ENCODE assay signal across 19 cellular contexts in the genomic region with DNA sequence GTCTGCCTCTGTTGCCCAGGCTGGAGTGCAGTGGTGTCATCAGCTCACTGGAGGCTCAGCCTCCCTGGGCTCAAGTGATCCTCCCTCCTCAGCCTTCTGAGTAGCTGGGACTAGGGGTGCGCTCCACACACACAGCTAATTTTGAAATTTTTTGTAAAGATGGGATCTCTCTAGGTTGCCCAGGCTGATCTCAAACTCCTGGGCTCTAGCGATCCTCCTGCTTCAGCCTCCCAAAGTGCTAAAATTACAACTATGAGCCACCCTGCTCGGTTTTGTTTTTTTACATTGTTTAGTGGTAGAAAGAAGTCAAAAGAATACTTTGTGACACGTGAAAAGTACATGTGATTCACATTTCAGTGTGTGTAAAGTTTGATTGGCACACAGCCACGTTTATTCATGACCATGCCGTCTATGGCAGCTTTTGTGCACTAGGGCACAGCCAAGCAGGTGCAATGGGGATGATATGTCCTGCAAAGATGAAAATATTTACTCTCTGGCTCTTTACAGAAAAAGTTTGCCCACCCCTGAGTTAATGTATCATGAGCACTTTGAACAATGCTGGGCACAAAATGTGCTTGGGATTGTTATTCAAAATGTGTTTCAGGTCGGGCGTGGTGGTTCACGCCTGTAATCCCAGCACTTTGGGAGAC. TPM values are rescaled to one million over a fixed set of nuclear protein-coding genes. Genes with fewer than 3 reads are reported as not detected.
DNase-seq lines count a peak whose midpoint lies in the region; ATAC-seq, FAIRE-seq and TF ChIP-seq lines count a peak whose summit lies in the region.
"Had no signal": no experiment of that assay in that cellular context is flagged by ENCODE, and none has a peak within 500 bp of the region (broad histone marks: within the 10 kb centered on the region; RNA-seq: fewer than 3 reads in every experiment).

No MANE protein-coding gene starts in this region.

- intact Hi-C loops in MCF 10A (cut with micrococcal nuclease) = no loop called here
- intact Hi-C loops in breast epithelium (cut with DNase I; ENCODE audit: low total_unique reads) = no loop called here
- intact Hi-C loops in vagina (cut with DNase I) = no loop called here

- TF ChIP-seq CTCF in MCF 10A (IDR thresholded peaks at IDR 0.05; ENCODE audit: unreplicated experiment) = no peak
- no peak for TF ChIP-seq CTCF in breast epithelium (IDR thresholded peaks at IDR 0.05)
- no peak for TF ChIP-seq CTCF in bronchial epithelial cell (IDR thresholded peaks at IDR 0.05; ENCODE audit: insufficient read depth, low read length, severe bottlenecking)
- TF ChIP-seq CTCF in vagina (IDR thresholded peaks at IDR 0.05) = no peak

- H3K4me3 Mint-ChIP-seq in MCF 10A (ENCODE audit: unreplicated experiment) = no peak overlapping the region
- H3K4me3 Mint-ChIP-seq: activated CD8-positive, alpha-beta memory T cell treated with anti-CD3 and anti-CD28 coated beads, Interleukin-2, amount 10 ng/mL, durations not matched to agents 7 days and 5 days; activated naive CD4-positive, alpha-beta T cell treated with anti-CD3 and anti-CD28 coated beads, Interleukin-2, amount 10 ng/mL, durations not matched to agents 7 days and 5 days; neural progenitor cell; WTC11 had no signal

- H3K4me1 Mint-ChIP-seq in MCF 10A (ENCODE audit: insufficient read depth, unreplicated experiment) = peaks cover 11% of the 10 kb centered on the region
- H3K4me1 Mint-ChIP-seq: activated CD8-positive, alpha-beta memory T cell treated with anti-CD3 and anti-CD28 coated beads, Interleukin-2, amount 10 ng/mL, durations not matched to agents 7 days and 5 days; activated naive CD4-positive, alpha-beta T cell treated with anti-CD3 and anti-CD28 coated beads, Interleukin-2, amount 10 ng/mL, durations not matched to agents 7 days and 5 days; neural progenitor cell; WTC11 had no signal

- CTCF ChIA-PET in MCF 10A (lab: Yijun Ruan, JAX) = no interaction called here

- no TSS peak for BruUV-seq in MCF 10A (replicated peaks; lab: Mats Ljungman, UMichigan)

- H3K27me3 Mint-ChIP-seq in MCF 10A (ENCODE audit: insufficient read depth, unreplicated experiment) = no peaks in the 10 kb centered on the region
- H3K27me3 Mint-ChIP-seq: activated CD8-positive, alpha-beta memory T cell treated with anti-CD3 and anti-CD28 coated beads, Interleukin-2, amount 10 ng/mL, durations not matched to agents 7 days and 5 days had no signal

- H3K27ac Mint-ChIP-seq in MCF 10A (ENCODE audit: low read depth, unreplicated experiment) = peak overlapping the region; percentile 74
- H3K27ac Mint-ChIP-seq: activated CD8-positive, alpha-beta memory T cell treated with anti-CD3 and anti-CD28 coated beads, Interleukin-2, amount 10 ng/mL, durations not matched to agents 7 days and 5 days; activated naive CD4-positive, alpha-beta T cell treated with anti-CD3 and anti-CD28 coated beads, Interleukin-2, amount 10 ng/mL, durations not matched to agents 7 days and 5 days; neural progenitor cell; WTC11 had no signal

- peak; percentile 62 for ATAC-seq in left lobe of liver
- ATAC-seq in stimulated activated naive CD8-positive, alpha-beta T cell treated with anti-CD3 and anti-CD28 coated beads, Interleukin-15, Interleukin-2, amounts not matched to agents 100 U/mL and 50 U/mL, for 24 hours = no peak
- ATAC-seq: activated CD8-positive, alpha-beta memory T cell treated with anti-CD3 and anti-CD28 coated beads, Interleukin-2, amount 10 ng/mL, durations not matched to agents 7 days and 5 days; WTC11 had no signal

- H3K27me3 ChIP-seq in breast epithelium (no peaks in the 10 kb centered on the region), bronchial epithelial cell (ENCODE audit: control insufficient read depth, insufficient read depth, low read length) (peaks cover 3% of the 10 kb centered on the region), vagina (no peaks in the 10 kb centered on the region), H7 (ENCODE audit: control insufficient read depth, insufficient read depth, low read length) (peaks cover 12% of the 10 kb centered on the region)

- H3K4me1 ChIP-seq in breast epithelium (peaks cover 8 to 22% of the 10 kb centered on the region in 2 donors), vagina (peaks cover 31% of the 10 kb centered on the region)
- H3K4me1 ChIP-seq: neural progenitor cell had no signal

- POLR2A ChIA-PET in MCF 10A (lab: Yijun Ruan, JAX) = interaction anchor here (0.7 to 2.0 kb wide), 5 partner anchors 10 to 275 kb away, joined by 3 to 8 read pairs (median 5); no protein-coding TSS in a partner anchor

- TF ChIP-seq POLR2A in breast epithelium (IDR thresholded peaks at IDR 0.05) = no peak
- TF ChIP-seq POLR2A in vagina (IDR thresholded peaks at IDR 0.05) = no peak

- DNase-seq in MCF 10A (ENCODE audit: unreplicated experiment) (peak; percentile 79), breast epithelium (ENCODE audit: low spot score in 2 of 2) (no peak), bronchial epithelial cell (ENCODE audit: low read depth) (peak; percentile 62), left lobe of liver (ENCODE audit: low spot score) (peak; percentile 85), vagina (ENCODE audit: extremely low spot score in 2 of 2) (no peak), H7 (no peak), RKO (ENCODE audit: low spot score) (no peak)
- no peak for DNase-seq in stimulated activated naive CD8-positive, alpha-beta T cell treated with anti-CD3 and anti-CD28 coated beads, Interleukin-15, Interleukin-2, amounts not matched to agents 100 U/mL and 50 U/mL, for 24 hours
- DNase-seq: activated CD8-positive, alpha-beta memory T cell treated with anti-CD3 and anti-CD28 coated beads, Interleukin-2, amount 10 ng/mL, durations not matched to agents 7 days and 5 days; activated naive CD4-positive, alpha-beta T cell treated with anti-CD3 and anti-CD28 coated beads, Interleukin-2, amount 10 ng/mL, durations not matched to agents 7 days and 5 days; GOT3; hippocampal formation; mammary epithelial cell; NCI-H1930; SW 1271 had no signal

- H3K9me3 ChIP-seq in breast epithelium = peaks cover 0 to 7% of the 10 kb centered on the region in 2 donors
- H3K9me3 ChIP-seq in vagina = no peaks in the 10 kb centered on the region

- H3K4me3 ChIP-seq in breast epithelium = no peak overlapping the region
- H3K4me3 ChIP-seq in bronchial epithelial cell (ENCODE audit: low read depth, low read length) = no peak overlapping the region
- H3K4me3 ChIP-seq in vagina = no peak overlapping the region
- no peak overlapping the region for H3K4me3 ChIP-seq in H7 (ENCODE audit: insufficient read depth, low read depth, low read length)
- H3K4me3 ChIP-seq: cardiac muscle cell, neural progenitor cell had no signal

- no peaks in the 10 kb centered on the region for H3K36me3 Mint-ChIP-seq in MCF 10A (ENCODE audit: insufficient read depth, unreplicated experiment)
- H3K36me3 Mint-ChIP-seq: activated CD8-positive, alpha-beta memory T cell treated with anti-CD3 and anti-CD28 coated beads, Interleukin-2, amount 10 ng/mL, durations not matched to agents 7 days and 5 days; activated naive CD4-positive, alpha-beta T cell treated with anti-CD3 and anti-CD28 coated beads, Interleukin-2, amount 10 ng/mL, durations not matched to agents 7 days and 5 days; neural progenitor cell; WTC11 had no signal

- no peak for FAIRE-seq in bronchial epithelial cell (lab: Jason Lieb, UNC)

- no peak overlapping the region for H3K27ac ChIP-seq in breast epithelium
- peak overlapping the region; percentile 21 for H3K27ac ChIP-seq in vagina
- H3K27ac ChIP-seq: cardiac muscle cell, KMS-11, neural progenitor cell had no signal

- no peaks in the 10 kb centered on the region for H3K9me3 Mint-ChIP-seq in MCF 10A (ENCODE audit: unreplicated experiment)
- H3K9me3 Mint-ChIP-seq: activated naive CD4-positive, alpha-beta T cell treated with anti-CD3 and anti-CD28 coated beads, Interleukin-2, amount 10 ng/mL, durations not matched to agents 7 days and 5 days; neural progenitor cell; WTC11 had no signal

- no peaks in the 10 kb centered on the region for H3K36me3 ChIP-seq in breast epithelium
- no peaks in the 10 kb centered on the region for H3K36me3 ChIP-seq in bronchial epithelial cell (ENCODE audit: control insufficient read depth, insufficient read depth, low read length)
- H3K36me3 ChIP-seq in vagina = no peaks in the 10 kb centered on the region
- no peaks in the 10 kb centered on the region for H3K36me3 ChIP-seq in H7 (replicated peaks; ENCODE audit: control insufficient read depth, insufficient read depth, low read length)
- H3K36me3 ChIP-seq: cardiac muscle cell, neural progenitor cell had no signal

RNA-seq across cellular contexts. Expression of a gene that starts 16.2 kb away (rescaled TPM):
- total RNA-seq in MCF 10A (2022) = 83.4 and 85.5 TPM in 2 replicates
- 10 to 100 TPM; 48.9 to 97.8 (median 73.1) TPM for total RNA-seq in breast epithelium
- total RNA-seq in bronchial epithelial cell = 17.6 and 22.0 TPM in 2 replicates
- 203 TPM for total RNA-seq in left lobe of liver
- 142 TPM for total RNA-seq in vagina
- total RNA-seq in H7 (2014; rRNA removed; shearing (Covaris generic)) = 1.7 and 2.2 TPM in 2 replicates

Comparison
In these comparisons a context has a peak if more than half of its experiments do, and no peak if none do; other contexts are left out.
1. DNase-seq: peak in MCF 10A (single experiment), bronchial epithelial cell (single experiment) and left lobe of liver (single experiment); none in breast epithelium (0 of 2), vagina (0 of 2), H7 (single experiment), RKO (single experiment) and stimulated activated naive CD8-positive, alpha-beta T cell treated with anti-CD3 and anti-CD28 coated beads, Interleukin-15, Interleukin-2, amounts not matched to agents 100 U/mL and 50 U/mL, for 24 hours (single experiment).